ENCODE assay signal across 8 cellular contexts in the genomic region with DNA sequence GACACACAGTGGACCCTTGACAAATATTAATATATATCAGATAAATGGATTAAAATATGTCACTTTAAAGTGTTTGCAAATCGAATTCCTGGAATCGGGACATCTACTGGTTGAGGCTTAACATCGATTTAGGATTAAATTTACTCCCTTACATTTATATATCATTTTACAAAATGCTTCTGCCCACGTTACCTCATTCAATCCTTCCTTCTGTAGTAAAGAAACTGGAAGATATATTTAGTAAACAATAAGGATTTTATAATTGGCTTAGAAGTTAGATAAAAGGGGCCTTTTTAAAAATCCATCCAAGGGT. TPM values are rescaled to one million over a fixed set of nuclear protein-coding genes. Genes with fewer than 3 reads are reported as not detected.
DNase-seq lines count a peak whose midpoint lies in the region; ATAC-seq and TF ChIP-seq lines count a peak whose summit lies in the region.

No MANE protein-coding gene starts in this region.

- H3K4me1 ChIP-seq in Karpas-422 (ENCODE audit: low read length), result peaks cover 25% of the 10 kb centered on the region

- H3K27me3 Mint-ChIP-seq in nephron (ENCODE audit: low read depth), result no peaks in the 10 kb centered on the region

- no peak for ATAC-seq in GM19395 (IDR thresholded peaks at IDR 0.05; ENCODE audit: unreplicated experiment)
- ATAC-seq in GM19023 (IDR thresholded peaks at IDR 0.05; ENCODE audit: unreplicated experiment), result no peak

- H3K4me3 ChIP-seq in BJ (ENCODE audit: low read depth, low read length) (peak overlapping the region; percentile 96), Karpas-422 (ENCODE audit: low read length) (peak overlapping the region; percentile 91), coronary artery (peak overlapping the region; percentile 85)

- H3K36me3 ChIP-seq in BJ (ENCODE audit: control insufficient read depth, insufficient read depth, low read length), result no peaks in the 10 kb centered on the region; the same call in 1 of the 2 replicates
- peaks cover 17% of the 10 kb centered on the region; the same call in 1 of the 2 replicates for H3K36me3 ChIP-seq in Karpas-422 (ENCODE audit: insufficient read depth, low read length)

- no peak for TF ChIP-seq CTCF in BJ (IDR thresholded peaks at IDR 0.05; ENCODE audit: insufficient read depth, low read depth, low read length)
- TF ChIP-seq CTCF in coronary artery (IDR thresholded peaks at IDR 0.05), result no peak
- TF ChIP-seq CTCF in nephron (IDR thresholded peaks at IDR 0.05; ENCODE audit: unreplicated experiment in 3 of 3), result no peak

- H3K9me2 ChIP-seq in Karpas-422 (replicated peaks; ENCODE audit: insufficient read depth, low read length), result no peaks in the 10 kb centered on the region

- no peaks in the 10 kb centered on the region for H3K9me3 Mint-ChIP-seq in nephron

- peaks cover 60% of the 10 kb centered on the region for H3K79me2 ChIP-seq in Karpas-422 (ENCODE audit: low read length)

- no peaks in the 10 kb centered on the region for H3K9me3 ChIP-seq in Karpas-422 (ENCODE audit: low read length)

- H4K20me1 ChIP-seq in Karpas-422 (ENCODE audit: insufficient read depth, low read depth, low read length), result peaks cover 5% of the 10 kb centered on the region; the same call in 1 of the 2 replicates

- H3K27ac Mint-ChIP-seq in nephron, result peak overlapping the region; percentile 99

- H2AFZ ChIP-seq in Karpas-422 (ENCODE audit: low read length), result 0 out of 2 replicates have a peak overlapping the region, but pooled peaks have one; percentile 95

- no peaks in the 10 kb centered on the region for H3K27me3 ChIP-seq in BJ (ENCODE audit: control insufficient read depth, insufficient read depth, low read length)
- no peaks in the 10 kb centered on the region for H3K27me3 ChIP-seq in Karpas-422 (ENCODE audit: low read length)

- peak overlapping the region; percentile 99 for H3K9ac ChIP-seq in Karpas-422 (ENCODE audit: low read length)

- peaks cover 19% of the 10 kb centered on the region for H3K4me1 Mint-ChIP-seq in nephron

- H3K27ac ChIP-seq in Karpas-422 (ENCODE audit: low read length), result peak overlapping the region; percentile 81
- H3K27ac ChIP-seq in coronary artery, result peak overlapping the region; percentile 94 to 96

- CTCF ChIA-PET in BJ (lab: Yijun Ruan, JAX), result no interaction called here

- DNase-seq in BJ (ENCODE audit: low read depth), result no peak
- no peak for DNase-seq in Karpas-422
- no peak for DNase-seq in coronary artery (ENCODE audit: low spot score)
- DNase-seq in NCI-H146 treated with DMSO at 0.1 percent for 48 hours (lab: John Stamatoyannopoulos, UW; ENCODE audit: unreplicated experiment), result no peak
- no peak for DNase-seq in stimulated activated CD4-positive, alpha-beta T cell treated with anti-CD3 and anti-CD28 coated beads, Interleukin-1b, Interleukin-23, amount 100 ng/mL, for 48 hours

- peaks cover 17% of the 10 kb centered on the region for H3K36me3 Mint-ChIP-seq in nephron (ENCODE audit: low read depth)

- H3K4me2 ChIP-seq in Karpas-422 (ENCODE audit: low read depth, low read length, poor library complexity, severe bottlenecking), result peak overlapping the region; percentile 98

- peak overlapping the region; percentile 99 for H3K4me3 Mint-ChIP-seq in nephron

- POLR2A ChIA-PET in BJ (lab: Charles Lee), result interaction anchor here (2.0 kb wide), 1 partner anchor 121 kb away, joined by 8 read pairs; a partner anchor contains a TSS

RNA-seq across cellular contexts. Expression of a gene that starts 1.3 kb away (rescaled TPM):
- 13.3 and 29.7 TPM in 2 replicates for polyA plus RNA-seq in BJ (2011; rRNA removed)
- polyA minus RNA-seq in BJ (2011; rRNA and poly(A)+ RNA removed), result 7.4 and 13.1 TPM in 2 replicates
- total RNA-seq in Karpas-422 (2014; rRNA removed; shearing (Covaris generic); ENCODE audit: low replicate concordance), result 26.2 and 34.3 TPM in 2 replicates

RNA-seq across cellular contexts. Expression of a gene that starts 27.5 kb away (rescaled TPM):
- polyA plus RNA-seq in BJ (2011; rRNA removed), result 0.07 and 0.09 TPM in 2 replicates
- 0.09 TPM in 1 of 2 replicates, not detected in the other for polyA minus RNA-seq in BJ (2011; rRNA and poly(A)+ RNA removed)
- 0.04 TPM in 1 of 2 replicates, not detected in the other for total RNA-seq in Karpas-422 (2014; rRNA removed; shearing (Covaris generic); ENCODE audit: low replicate concordance)

RNA-seq across cellular contexts. Expression of a gene that starts 50.2 kb away (rescaled TPM):
- 11.8 and 12.0 TPM in 2 replicates for polyA plus RNA-seq in BJ (2011; rRNA removed)
- 12.5 and 28.3 TPM in 2 replicates for polyA minus RNA-seq in BJ (2011; rRNA and poly(A)+ RNA removed)
- total RNA-seq in Karpas-422 (2014; rRNA removed; shearing (Covaris generic); ENCODE audit: low replicate concordance), result 20.5 and 23.4 TPM in 2 replicates
